In the genomic region with DNA sequence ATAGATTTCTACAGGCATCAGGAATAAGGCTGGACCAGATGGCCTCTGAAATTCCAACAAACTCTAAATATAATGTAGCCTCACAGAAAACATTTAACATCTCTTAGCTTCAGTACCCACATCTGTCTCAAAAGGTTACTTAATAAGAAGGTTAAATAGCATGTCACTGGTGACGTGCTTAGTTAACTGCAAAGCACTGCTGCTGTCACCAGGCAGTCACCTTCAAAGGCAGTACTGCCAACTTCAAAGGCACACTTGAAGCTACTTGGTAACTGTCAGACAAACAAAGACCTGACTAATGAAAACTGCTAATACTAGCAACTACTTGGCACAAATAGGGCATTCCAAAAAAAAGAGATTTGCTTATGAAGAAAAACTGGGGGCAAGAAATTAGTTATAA, we compare ENCODE assay signal across 24 cellular contexts. TPM values are rescaled to one million over a fixed set of nuclear protein-coding genes. Genes with fewer than 3 reads are reported as not detected.
DNase-seq lines count a peak whose midpoint lies in the region; ATAC-seq and TF ChIP-seq lines count a peak whose summit lies in the region.
"Had no signal": no experiment of that assay in that cellular context is flagged by ENCODE, and none has a peak within 500 bp of the region (broad histone marks: within the 10 kb centered on the region; RNA-seq: fewer than 3 reads in every experiment).

No MANE protein-coding gene starts in this region.

- no peak for DNase-seq in CD4-positive, alpha-beta T cell
- DNase-seq in DMS53 treated with DMSO at 0.1 percent for 48 hours (lab: John Stamatoyannopoulos, UW; ENCODE audit: unreplicated experiment) (peak; percentile 14), heart left ventricle (peak in 4 of 5 donors; percentile 15 to 70 (median 46)), right cardiac atrium (no peak), substantia nigra (lab: John Stamatoyannopoulos, UW) (no peak), NCI-H2227 (lab: John Stamatoyannopoulos, UW; ENCODE audit: unreplicated experiment) (no peak)
- no peak for DNase-seq in activated naive CD4-positive, alpha-beta T cell treated with anti-CD3 and anti-CD28 coated beads for 36 hours
- no peak for DNase-seq in activated effector memory CD4-positive, alpha-beta T cell treated with Interleukin-2 at 50 U/mL for 16 hours
- DNase-seq: Caco-2, DMS 273 treated with DMSO at 0.1 percent for 48 hours, NCI-H1048, NCI-H1417, NCI-H1694 treated with DMSO at 0.1 percent for 48 hours, NCI-H2081 treated with DMSO at 0.1 percent for 48 hours, NCI-H2171, NCI-H345, NCI-H524 treated with DMSO at 0.1 percent for 48 hours, NCI-H774, SJCRH30 had no signal

- peaks cover 92% of the 10 kb centered on the region for H3K36me3 Mint-ChIP-seq in CD4-positive, alpha-beta T cell (ENCODE audit: low read depth)
- H3K36me3 Mint-ChIP-seq in activated naive CD4-positive, alpha-beta T cell treated with anti-CD3 and anti-CD28 coated beads for 36 hours (ENCODE audit: low read depth): peaks cover 24% of the 10 kb centered on the region

- intact Hi-C loops in CD4-positive, alpha-beta T cell (cut with DNase I, micrococcal nuclease): no loop called here
- intact Hi-C loops in heart left ventricle (cut with DNase I): loop anchor here in 2 of 10 donors (5.0 to 10.0 kb wide), 2 partner anchors 36 to 144 kb away; a partner anchor contains a TSS
- intact Hi-C loops in right cardiac atrium (cut with DNase I): no loop called here
- intact Hi-C loops in activated naive CD4-positive, alpha-beta T cell treated with anti-CD3 and anti-CD28 coated beads for 36 hours (cut with micrococcal nuclease): no loop called here

- TF ChIP-seq CTCF in CD4-positive, alpha-beta T cell (IDR thresholded peaks at IDR 0.05): no peak
- no peak for TF ChIP-seq CTCF in heart left ventricle (IDR thresholded peaks at IDR 0.05)

- POLR2A ChIA-PET in CD4-positive, alpha-beta T cell (lab: Charles Lee): interaction anchor here (1.2 kb wide), 1 partner anchor 142 kb away, joined by 4 read pairs; no protein-coding TSS in a partner anchor

- no peaks in the 10 kb centered on the region for H3K4me1 Mint-ChIP-seq in CD4-positive, alpha-beta T cell (ENCODE audit: low read depth)
- H3K4me1 Mint-ChIP-seq in activated naive CD4-positive, alpha-beta T cell treated with anti-CD3 and anti-CD28 coated beads for 36 hours (ENCODE audit: low read depth): peaks cover 3% of the 10 kb centered on the region
- H3K4me1 Mint-ChIP-seq: IgD-negative memory B cell had no signal

- TF ChIP-seq POLR2A in heart left ventricle (IDR thresholded peaks at IDR 0.05): no peak

- H3K9me3 ChIP-seq in CD4-positive, alpha-beta T cell (ENCODE audit: control insufficient read depth, low read length): no peaks in the 10 kb centered on the region
- H3K9me3 ChIP-seq in heart left ventricle (no peaks in the 10 kb centered on the region), right cardiac atrium (ENCODE audit: control insufficient read depth, low read length) (no peaks in the 10 kb centered on the region)
- H3K9me3 ChIP-seq: BLaER1, Caco-2, SJCRH30 had no signal

- H3K4me1 ChIP-seq in heart left ventricle (peaks cover 0 to 16% (median 0%) of the 10 kb centered on the region in 12 donors), right cardiac atrium (ENCODE audit: control insufficient read depth, insufficient read depth, low read length) (peaks cover 2% of the 10 kb centered on the region)
- H3K4me1 ChIP-seq: BLaER1, Caco-2, SJCRH30 had no signal

- H3K9me3 Mint-ChIP-seq in CD4-positive, alpha-beta T cell: no peaks in the 10 kb centered on the region
- no peaks in the 10 kb centered on the region for H3K9me3 Mint-ChIP-seq in activated naive CD4-positive, alpha-beta T cell treated with anti-CD3 and anti-CD28 coated beads for 36 hours
- H3K9me3 Mint-ChIP-seq: IgD-negative memory B cell had no signal

- CTCF ChIA-PET in CD4-positive, alpha-beta T cell (lab: Charles Lee): interaction anchor here (0.9 kb wide), 1 partner anchor 43 kb away, joined by 4 read pairs; no protein-coding TSS in a partner anchor
- CTCF ChIA-PET in activated naive CD4-positive, alpha-beta T cell treated with anti-CD3 and anti-CD28 coated beads for 36 hours (lab: Charles Lee): interaction anchor here (1.8 kb wide), 1 partner anchor 22 kb away, joined by 6 read pairs; no protein-coding TSS in a partner anchor

- H3K36me3 ChIP-seq in heart left ventricle: peaks cover 0 to 97% (median 86%) of the 10 kb centered on the region in 9 donors
- H3K36me3 ChIP-seq: SJCRH30 had no signal

- peak overlapping the region; percentile 25 for H3K27ac Mint-ChIP-seq in CD4-positive, alpha-beta T cell
- no peak overlapping the region for H3K27ac Mint-ChIP-seq in activated naive CD4-positive, alpha-beta T cell treated with anti-CD3 and anti-CD28 coated beads for 36 hours
- H3K27ac Mint-ChIP-seq: IgD-negative memory B cell had no signal

- no peak overlapping the region for H3K27ac ChIP-seq in CD4-positive, alpha-beta T cell (ENCODE audit: low read depth, low read length)
- H3K27ac ChIP-seq in heart left ventricle (peak overlapping the region in 10 of 12 donors; percentile 2 to 88 (median 58)), right cardiac atrium (ENCODE audit: low read length) (no peak overlapping the region), substantia nigra (ENCODE audit: low read depth, low read length, poor library complexity, severe bottlenecking) (no peak overlapping the region)
- H3K27ac ChIP-seq: BLaER1, HL-60, SJCRH30 had no signal

- ATAC-seq in CD4-positive, alpha-beta T cell (ENCODE audit: poor library complexity): peak; percentile 51
- ATAC-seq in heart left ventricle (peak; percentile 88 to 97 (median 96)), right cardiac atrium (peak; percentile 86 to 89)
- ATAC-seq: SK-N-SH treated with all-trans-retinoic acid at 6 μM for 48 hours had no signal

- H3K27me3 ChIP-seq in CD4-positive, alpha-beta T cell (ENCODE audit: control insufficient read depth, insufficient read depth, low read length): no peaks in the 10 kb centered on the region
- H3K27me3 ChIP-seq in heart left ventricle: no peaks in the 10 kb centered on the region
- H3K27me3 ChIP-seq in right cardiac atrium (ENCODE audit: control insufficient read depth, insufficient read depth): no peaks in the 10 kb centered on the region
- H3K27me3 ChIP-seq: BLaER1, SJCRH30 had no signal

- no peaks in the 10 kb centered on the region for H3K27me3 Mint-ChIP-seq in CD4-positive, alpha-beta T cell
- no peaks in the 10 kb centered on the region for H3K27me3 Mint-ChIP-seq in activated naive CD4-positive, alpha-beta T cell treated with anti-CD3 and anti-CD28 coated beads for 36 hours (ENCODE audit: low read depth)
- H3K27me3 Mint-ChIP-seq: CD4-positive, CD25-positive, alpha-beta regulatory T cell; IgD-negative memory B cell had no signal

- no peak overlapping the region for H3K4me3 Mint-ChIP-seq in CD4-positive, alpha-beta T cell
- no peak overlapping the region for H3K4me3 Mint-ChIP-seq in activated naive CD4-positive, alpha-beta T cell treated with anti-CD3 and anti-CD28 coated beads for 36 hours
- H3K4me3 Mint-ChIP-seq: CD4-positive, CD25-positive, alpha-beta regulatory T cell; IgD-negative memory B cell had no signal

- 49 to 67% (median 54%) methylated on average over 1 of the region's 1 CpG for WGBS in heart left ventricle, 4 donors
- WGBS in right cardiac atrium: 79% methylated on average over 1 of the region's 1 CpG

- H3K4me3 ChIP-seq in heart left ventricle (no peak overlapping the region), right cardiac atrium (ENCODE audit: low read length) (no peak overlapping the region)
- H3K4me3 ChIP-seq: BLaER1, SJCRH30 had no signal

RNA-seq across cellular contexts. Expression of a gene that starts 36.2 kb away (rescaled TPM):
- total RNA-seq in CD4-positive, alpha-beta T cell: 10 to 100 TPM; 25.3 to 26.9 TPM
- 10 to 100 TPM; 14.4 to 37.8 (median 23.8) TPM for total RNA-seq in heart left ventricle
- polyA plus RNA-seq in heart left ventricle: 10 to 100 TPM in 1 of 2 donors, 1 to 10 TPM in 1; 7.9 to 10.3 TPM
- total RNA-seq in right cardiac atrium: 10 to 100 TPM; 19.5 to 22.0 (median 21.4) TPM
- 8.2 TPM for polyA plus RNA-seq in right cardiac atrium
- 10 to 100 TPM; 18.3 to 21.2 TPM for total RNA-seq in activated naive CD4-positive, alpha-beta T cell treated with anti-CD3 and anti-CD28 coated beads for 36 hours

Comparison
In these comparisons a context has a peak if more than half of its experiments do, and no peak if none do; other contexts are left out.
1. DNase-seq: peak in DMS53 treated with DMSO at 0.1 percent for 48 hours (single experiment) and heart left ventricle (4 of 5); none in CD4-positive, alpha-beta T cell (0 of 10), right cardiac atrium (0 of 3), substantia nigra (0 of 49), activated naive CD4-positive, alpha-beta T cell treated with anti-CD3 and anti-CD28 coated beads for 36 hours (single experiment), activated effector memory CD4-positive, alpha-beta T cell treated with Interleukin-2 at 50 U/mL for 16 hours (single experiment) and NCI-H2227 (single experiment).
2. H3K27ac ChIP-seq: peak in heart left ventricle (10 of 12); none in CD4-positive, alpha-beta T cell (single experiment), right cardiac atrium (single experiment) and substantia nigra (single experiment).
3. Peak in every context shown above with its lines, with median percentiles within 50 percentile points of each other: ATAC-seq.